In genomic region chr9:130319944-130320696, GRCh38 we compare ENCODE assay signal across 23 cellular contexts. TPM values are rescaled to one million over a fixed set of nuclear protein-coding genes. Genes with fewer than 3 reads are reported as not detected.
"Had no signal": no experiment of that assay in that cellular context is flagged by ENCODE, and none has a peak within 500 bp of the region (broad histone marks: within the 10 kb centered on the region; RNA-seq: fewer than 3 reads in every experiment).

No MANE protein-coding gene starts in this region.

- H3K27ac ChIP-seq: adrenal gland, ascending aorta, brain microvascular endothelial cell, WERI-Rb-1 had no signal

- FAIRE-seq: frontal cortex had no signal

- ATAC-seq: stimulated activated effector memory CD8-positive, alpha-beta T cell treated with anti-CD3 and anti-CD28 coated beads, Interleukin-12 subunit alpha, Interleukin-12 subunit beta, amount 100 ng/mL, for 72 hours had no signal

- DNase-seq: activated CD4-positive, alpha-beta T cell treated with anti-CD3 and anti-CD28 coated beads, Interleukin-2, amount 50 U/mL, for 4 hours; activated CD8-positive, alpha-beta memory T cell treated with anti-CD3 and anti-CD28 coated beads for 24 hours; activated CD8-positive, alpha-beta memory T cell treated with anti-CD3 and anti-CD28 coated beads, Interleukin-2, amount 50 U/mL, for 4 hours; activated naive CD4-positive, alpha-beta T cell; activated T-cell treated with anti-CD3 and anti-CD28 coated beads, Interleukin-2, amount 50 U/mL, for 24 hours; brain microvascular endothelial cell; caudate nucleus; effector CD8-positive, alpha-beta T cell; head of caudate nucleus; hypothalamus; stimulated activated CD4-positive, alpha-beta T cell treated with anti-CD3 and anti-CD28 coated beads, Interleukin-1b, Interleukin-23, amount 100 ng/mL, for 48 hours; stimulated activated naive CD8-positive, alpha-beta T cell treated with anti-CD3 and anti-CD28 coated beads, Interleukin-15, amount 100 ng/mL, for 72 hours; tibial artery had no signal

- H3K4me1 ChIP-seq: adrenal gland, ascending aorta, tibial artery had no signal

- H3K4me3 ChIP-seq: adrenal gland, ascending aorta, skin epidermis, tibial artery had no signal

- H3K36me3 ChIP-seq: adrenal gland, ascending aorta, brain microvascular endothelial cell, tibial artery, WERI-Rb-1 had no signal

- H3K9me3 ChIP-seq: adrenal gland, ascending aorta, tibial artery had no signal

RNA-seq across cellular contexts. Expression of gene HMCN2, which starts 54.6 kb away (rescaled TPM):
- total RNA-seq: activated T-helper 2 cell treated with anti-CD3 and anti-CD28 coated beads, Interferon-gamma antibody, Interleukin-2, Interleukin-4, amounts not matched to agents 10 μg/mL and 5 μg/mL and 100 μg/mL, durations not matched to agents 14 hours and 24 hours and 36 hours; mononuclear cell; renal cortical epithelial cell; T-helper 2 cell treated with Interferon-gamma antibody and Interleukin-4, amounts not matched to agents 100 ng/mL and 5 ng/mL, for 36 hours had no signal
